Comparison of ENCODE assay signal across 20 cellular contexts in genomic region chr11:115185931-115186330, GRCh38.
"Had no signal": no experiment of that assay in that cellular context is flagged by ENCODE, and none has a peak within 500 bp of the region (broad histone marks: within the 10 kb centered on the region; RNA-seq: fewer than 3 reads in every experiment).

No MANE protein-coding gene starts in this region.

- H3K4me1 ChIP-seq: breast epithelium had no signal

- H3K9me3 ChIP-seq: breast epithelium had no signal

- ATAC-seq: activated CD8-positive, alpha-beta memory T cell treated with anti-CD3 and anti-CD28 coated beads, Interleukin-2, amount 10 ng/mL, durations not matched to agents 7 days and 5 days; PC-3; WTC11 had no signal

- DNase-seq: activated CD4-positive, alpha-beta T cell treated with anti-CD3 and anti-CD28 coated beads for 1 hour; activated CD4-positive, alpha-beta T cell treated with anti-CD3 and anti-CD28 coated beads, Interleukin-2, amount 10 ng/mL, durations not matched to agents 24 days and 14 days; activated CD4-positive, alpha-beta T cell treated with anti-CD3 and anti-CD28 coated beads, Interleukin-2, amount 50 U/mL, for 48 hours; activated CD8-positive, alpha-beta memory T cell treated with anti-CD3 and anti-CD28 coated beads, Interleukin-2, amount 10 ng/mL, durations not matched to agents 7 days and 5 days; activated effector memory CD4-positive, alpha-beta T cell treated with Interleukin-2 at 50 U/mL for 16 hours; activated naive CD4-positive, alpha-beta T cell; activated T-cell treated with anti-CD3 and anti-CD28 coated beads, Interleukin-2, amount 50 U/mL, for 24 hours; aorta; KG1; NCI-H1105; NCI-H1436; NCI-H1694 treated with DMSO at 0.1 percent for 48 hours; NCI-H2029 treated with DMSO at 0.1 percent for 48 hours; NCI-H510A treated with DMSO at 0.1 percent for 48 hours; NCI-H69; PC-3; SHP77 treated with DMSO at 0.1 percent for 48 hours; T-helper 9 cell had no signal

- H3K36me3 ChIP-seq: breast epithelium had no signal

- H3K27me3 ChIP-seq: breast epithelium had no signal

- H3K27ac ChIP-seq: breast epithelium had no signal

- H3K4me3 ChIP-seq: breast epithelium had no signal
